In the genomic region with DNA sequence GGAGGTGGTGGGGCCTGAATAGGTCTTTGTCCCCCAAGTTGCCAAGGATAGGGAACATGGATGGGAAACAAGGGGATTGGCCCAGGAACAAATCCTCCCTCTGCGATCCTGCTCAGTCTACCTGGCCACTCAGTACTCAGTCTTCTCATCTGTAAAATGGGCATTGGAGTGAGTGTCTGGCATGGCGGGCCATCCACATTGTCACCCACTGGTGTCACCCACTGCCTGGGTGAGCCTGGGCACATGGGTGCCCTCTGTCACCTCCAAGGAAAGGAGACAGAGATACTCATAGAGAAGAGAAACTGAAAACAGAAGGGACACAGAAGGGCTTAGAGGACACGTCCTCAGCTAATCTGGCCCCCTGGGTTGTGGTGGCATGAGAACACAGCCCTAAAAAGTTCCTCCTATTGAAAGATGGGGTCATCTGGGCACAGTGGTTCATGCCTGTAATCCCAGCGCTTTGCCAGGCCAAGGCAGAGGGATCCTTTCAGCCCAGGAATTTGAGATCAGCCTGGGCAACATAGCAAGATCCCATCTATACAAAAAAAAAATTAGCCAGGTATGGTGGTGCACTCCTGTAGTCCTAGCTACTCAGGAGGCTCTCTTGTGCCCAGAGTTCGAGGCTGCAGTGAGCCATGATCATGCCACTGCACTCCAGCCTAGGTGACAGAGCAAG, we compare ENCODE assay signal across 20 cellular contexts. TPM values are rescaled to one million over a fixed set of nuclear protein-coding genes. Genes with fewer than 3 reads are reported as not detected.
DNase-seq lines count a peak whose midpoint lies in the region; ATAC-seq, FAIRE-seq and TF ChIP-seq lines count a peak whose summit lies in the region.
"Had no signal": no experiment of that assay in that cellular context is flagged by ENCODE, and none has a peak within 500 bp of the region (broad histone marks: within the 10 kb centered on the region; RNA-seq: fewer than 3 reads in every experiment).

No MANE protein-coding gene starts in this region.

- peaks cover 15% of the 10 kb centered on the region for H3K36me3 Mint-ChIP-seq in chondrocyte (ENCODE audit: low read depth)
- H3K36me3 Mint-ChIP-seq: IgD-negative memory B cell had no signal

- 98% methylated on average over 4 of the region's 5 CpGs for WGBS in HepG2 (ENCODE audit: low lambda C conversion rate)
- WGBS in right lobe of liver (ENCODE audit: insufficient coverage, low coverage, low lambda C conversion rate, missing lambda C conversion rate): 82% methylated on average over 4 of the region's 5 CpGs
- WGBS in GM12878 (ENCODE audit: insufficient coverage, insufficient replicate concordance, low lambda C conversion rate, missing lambda C conversion rate): 66% methylated on average over 5 of the region's 5 CpGs

- no peak for TF ChIP-seq RAD21 in HepG2 (CRISPR knock-in tag; IDR thresholded peaks at IDR 0.05)
- TF ChIP-seq RAD21 in GM12878 (IDR thresholded peaks at IDR 0.05; ENCODE audit: insufficient read depth, low read depth, low read length): no peak

- H3K27ac ChIP-seq in HepG2 (ENCODE audit: extremely low read length, insufficient read depth, low read length) (no peak overlapping the region), right lobe of liver (no peak overlapping the region), OCI-LY3 (ENCODE audit: low read length) (no peak overlapping the region), GM12878 (ENCODE audit: control insufficient read depth, insufficient read depth) (no peak overlapping the region)

- H3K36me3 ChIP-seq in HepG2 (replicated peaks in 1 of 2; ENCODE audit: control insufficient read depth in 1 of 2, insufficient read depth in 2 of 2, low read length in 2 of 2): peaks cover 0 to 4% of the 10 kb centered on the region in 2 experiments; a peak in 1 of 5 replicates
- no peaks in the 10 kb centered on the region for H3K36me3 ChIP-seq in right lobe of liver
- no peaks in the 10 kb centered on the region for H3K36me3 ChIP-seq in OCI-LY3 (replicated peaks; ENCODE audit: low read depth, low read length)
- H3K36me3 ChIP-seq in GM12878 (ENCODE audit: control insufficient read depth in 2 of 2, insufficient read depth in 2 of 2, low read length in 1 of 2): no peaks in the 10 kb centered on the region

- peaks cover 19% of the 10 kb centered on the region for H3K4me1 Mint-ChIP-seq in chondrocyte (ENCODE audit: low read depth)

- RAD21 ChIA-PET in GM12878 (lab: Charles Lee; ENCODE audit: unreplicated experiment): interaction anchor here (0.9 to 4.3 kb wide), 6 partner anchors 9 to 39 kb away, joined by 3 to 23 read pairs (median 4); no protein-coding TSS in a partner anchor

- H3K4me2 ChIP-seq in HepG2 (ENCODE audit: low read depth, low read length) (no peak overlapping the region), OCI-LY3 (ENCODE audit: low read length) (peak overlapping the region; percentile 46), GM12878 (ENCODE audit: control insufficient read depth, insufficient read depth) (no peak overlapping the region)

- no peaks in the 10 kb centered on the region for H3K27me3 Mint-ChIP-seq in chondrocyte (ENCODE audit: low read depth)

- peaks cover 13% of the 10 kb centered on the region; the same call in 1 of the 2 replicates for H3K9me3 ChIP-seq in HepG2 (ENCODE audit: low read length)
- H3K9me3 ChIP-seq in right lobe of liver: no peaks in the 10 kb centered on the region
- H3K9me3 ChIP-seq in OCI-LY3 (ENCODE audit: insufficient read depth, low read length): no peaks in the 10 kb centered on the region
- peaks cover 2% of the 10 kb centered on the region; the same call in 1 of the 3 replicates for H3K9me3 ChIP-seq in GM12878 (replicated peaks; ENCODE audit: control insufficient read depth, insufficient read depth, low read length)

- FAIRE-seq in HepG2 (lab: Jason Lieb, UNC): no peak
- FAIRE-seq in GM12878 (lab: Jason Lieb, UNC): no peak
- FAIRE-seq: H1 had no signal

- H3K4me3 ChIP-seq in HepG2 (replicated peaks in 1 of 3; ENCODE audit: insufficient read depth in 1 of 3, low read depth in 2 of 3, low read length in 3 of 3): no peak overlapping the region
- H3K4me3 ChIP-seq in right lobe of liver: no peak overlapping the region
- no peak overlapping the region for H3K4me3 ChIP-seq in OCI-LY3 (ENCODE audit: low read length)
- H3K4me3 ChIP-seq in GM12878: no peak overlapping the region

- TF ChIP-seq EP300 in HepG2 (IDR thresholded peaks at IDR 0.05; ENCODE audit: low read depth in 2 of 2, low read length in 2 of 2) (no peak), HepG2 (CRISPR knock-in tag; IDR thresholded peaks at IDR 0.05; ENCODE audit: borderline replicate concordance) (no peak), GM12878 (IDR thresholded peaks at IDR 0.05; ENCODE audit: borderline replicate concordance in 1 of 2, control insufficient read depth in 1 of 2, low read depth in 2 of 2, low read length in 2 of 2) (no peak)

- POLR2A ChIA-PET in HepG2 (lab: Yijun Ruan, JAX) (interaction anchor here (0.8 to 1.1 kb wide), 2 partner anchors 10 to 27 kb away, joined by 3 to 6 read pairs; no protein-coding TSS in a partner anchor), GM12878 (lab: Charles Lee) (interaction anchor here (0.8 to 1.2 kb wide), 2 partner anchors 20 to 38 kb away, joined by 4 to 5 read pairs; no protein-coding TSS in a partner anchor)

- in situ Hi-C loops in HepG2 (cut with HindIII; ENCODE audit: extremely low pct_ligation_motif_present, low pct_unique_long_range_greater_than_20kb) (no loop called here), GM12878 (cut with MboI) (no loop called here)

- SMC1A ChIA-PET in GM12878 (lab: Charles Lee; ENCODE audit: uncharacterized antibody, unreplicated experiment): interaction anchor here (1.0 to 2.4 kb wide), 4 partner anchors 14 to 200 kb away, joined by 3 to 10 read pairs (median 6); no protein-coding TSS in a partner anchor

- no peak for TF ChIP-seq POLR2A in HepG2 (IDR thresholded peaks at IDR 0.05; ENCODE audit: insufficient read depth in 1 of 2, low read depth in 2 of 2, low read length in 2 of 2)
- TF ChIP-seq POLR2A in right lobe of liver (IDR thresholded peaks at IDR 0.05): no peak
- TF ChIP-seq POLR2A in GM12878 (IDR thresholded peaks at IDR 0.05; ENCODE audit: low read depth, low read length): no peak

- ATAC-seq in HepG2: no peak
- ATAC-seq in right lobe of liver: no peak
- ATAC-seq in GM12878: peak; percentile 78
- ATAC-seq: HCT116, PC-3 had no signal

- H3K4me1 ChIP-seq in HepG2 (ENCODE audit: insufficient read depth, low read length) (peaks cover 58% of the 10 kb centered on the region), right lobe of liver (no peaks in the 10 kb centered on the region), OCI-LY3 (ENCODE audit: low read length) (peaks cover 11% of the 10 kb centered on the region), GM12878 (ENCODE audit: control insufficient read depth, insufficient read depth, low read length) (peaks cover 10% of the 10 kb centered on the region)

- H3K27me3 ChIP-seq in HepG2 (ENCODE audit: control insufficient read depth in 1 of 2, insufficient read depth in 2 of 2, low read length in 2 of 2): no peaks in the 10 kb centered on the region
- H3K27me3 ChIP-seq in right lobe of liver: no peaks in the 10 kb centered on the region
- peaks cover 23% of the 10 kb centered on the region for H3K27me3 ChIP-seq in OCI-LY3 (ENCODE audit: low read depth, low read length)
- H3K27me3 ChIP-seq in GM12878 (replicated peaks in 1 of 2; ENCODE audit: control insufficient read depth in 2 of 2, insufficient read depth in 2 of 2, low read length in 1 of 2): peaks cover 1 to 4% of the 10 kb centered on the region in 2 experiments; a peak in 2 of 4 replicates

- CTCF ChIA-PET in HepG2 (lab: Yijun Ruan, JAX; ENCODE audit: low intra/inter-chr PET ratio, low total read pairs): no interaction called here
- CTCF ChIA-PET in GM12878 (lab: Yijun Ruan, JAX): interaction anchor here (0.7 to 2.6 kb wide), 8 partner anchors 14 to 196 kb away, joined by 3 to 12 read pairs (median 4); no protein-coding TSS in a partner anchor

- H3K9ac ChIP-seq in HepG2 (ENCODE audit: insufficient read depth, low read depth, low read length): no peak overlapping the region
- no peak overlapping the region for H3K9ac ChIP-seq in OCI-LY3 (ENCODE audit: low read length)
- no peak overlapping the region for H3K9ac ChIP-seq in GM12878 (ENCODE audit: control insufficient read depth, insufficient read depth, low read length)

- no peak for DNase-seq in HepG2 (ENCODE audit: low spot score)
- DNase-seq in right lobe of liver: no peak
- DNase-seq in GM12878 (ENCODE audit: low read depth, low spot score): no peak
- DNase-seq in HuH-7.5 (ENCODE audit: low spot score): no peak
- DNase-seq in chondrocyte (ENCODE audit: low spot score): no peak
- DNase-seq in DMS 273 (lab: John Stamatoyannopoulos, UW; ENCODE audit: unreplicated experiment): no peak
- DNase-seq: NCI-H1092 treated with DMSO at 0.1 percent for 48 hours, NCI-H1436, NCI-H187, NCI-H2081 treated with DMSO at 0.1 percent for 48 hours, NCI-H2171, NCI-H226, NCI-H510A, NCI-H69, PC-3, SHP77 had no signal

- BruUV-seq in HepG2 (replicated peaks; lab: Mats Ljungman, UMichigan) (no TSS peak), GM12878 (replicated peaks; lab: Mats Ljungman, UMichigan) (no TSS peak)

- H2AFZ ChIP-seq in HepG2 (ENCODE audit: low read length): no peak overlapping the region
- H2AFZ ChIP-seq in OCI-LY3 (ENCODE audit: low read depth, low read length): no peak overlapping the region
- no peak overlapping the region for H2AFZ ChIP-seq in GM12878 (ENCODE audit: control insufficient read depth, low read depth, low read length)

- H3K4me3 Mint-ChIP-seq in chondrocyte (ENCODE audit: unreplicated experiment): no peak overlapping the region

- intact Hi-C loops in HepG2 (cut with micrococcal nuclease; ENCODE audit: unreplicated experiment): no loop called here
- intact Hi-C loops in right lobe of liver (cut with DNase I): no loop called here
- intact Hi-C loops in GM12878 (cut with micrococcal nuclease; ENCODE audit: unreplicated experiment): no loop called here

- no peak overlapping the region for H3K27ac Mint-ChIP-seq in chondrocyte (ENCODE audit: unreplicated experiment)

- peaks cover 5% of the 10 kb centered on the region for H3K9me3 Mint-ChIP-seq in chondrocyte (ENCODE audit: low read depth)

- TF ChIP-seq CTCF in HepG2 (CRISPR knock-in tag; IDR thresholded peaks at IDR 0.05) (no peak), right lobe of liver (IDR thresholded peaks at IDR 0.05) (no peak), OCI-LY3 (IDR thresholded peaks at IDR 0.05; ENCODE audit: low read depth, low read length) (no peak), GM12878 (IDR thresholded peaks at IDR 0.05 in 2 of 3, conservative IDR thresholded peaks at IDR 0.05 in 1 of 3; ENCODE audit: control insufficient read depth in 2 of 3, extremely low read depth in 1 of 3, insufficient read depth in 1 of 3, low read depth in 3 of 3, low read length in 3 of 3) (no peak), chondrocyte (IDR thresholded peaks at IDR 0.05) (no peak)

- H3K79me2 ChIP-seq in HepG2 (ENCODE audit: insufficient read depth, low read length) (peaks cover 4% of the 10 kb centered on the region), OCI-LY3 (ENCODE audit: low read length) (no peaks in the 10 kb centered on the region), GM12878 (ENCODE audit: control insufficient read depth, insufficient read depth, low read length) (no peaks in the 10 kb centered on the region)

- peaks cover 14% of the 10 kb centered on the region; the same call in 1 of the 2 replicates for H4K20me1 ChIP-seq in HepG2 (ENCODE audit: insufficient read depth, low read length)
- no peaks in the 10 kb centered on the region for H4K20me1 ChIP-seq in OCI-LY3 (ENCODE audit: insufficient read depth, low read length)
- no peaks in the 10 kb centered on the region for H4K20me1 ChIP-seq in GM12878 (ENCODE audit: control insufficient read depth, insufficient read depth)

RNA-seq across cellular contexts. Expression of gene TNRC18, which starts 12.5 kb away (rescaled TPM):
- 12.8 and 17.4 TPM in 2 replicates for total RNA-seq in HepG2 (2016; rRNA removed; fragmentation: Illumina TruSeq; extraction: Trizol)
- total RNA-seq in HepG2 (2016; cell fraction: cytosol; rRNA removed; fragmentation: Illumina TruSeq; extraction: Trizol; ENCODE audit: low read depth): 4.9 and 7.1 TPM in 2 replicates
- 12.8 and 21.5 TPM in 2 replicates for total RNA-seq in HepG2 (2016; cell fraction: insoluble cytoplasmic fraction; rRNA removed; fragmentation: Illumina TruSeq; extraction: Trizol)
- 4.9 and 5.6 TPM in 2 replicates for total RNA-seq in HepG2 (2016; cell fraction: membrane; rRNA removed; fragmentation: Illumina TruSeq; extraction: Trizol)
- 28.3 and 34.0 TPM in 2 replicates for total RNA-seq in HepG2 (2016; cell fraction: nucleus; rRNA removed; fragmentation: Illumina TruSeq; extraction: Trizol)
- 10.9 and 11.7 TPM in 2 replicates for polyA plus RNA-seq in HepG2 (2011; rRNA removed)
- polyA plus RNA-seq in HepG2 (2011; cell fraction: cytosol; rRNA removed): 8.6 and 11.8 TPM in 2 replicates
- 65.7 and 102 TPM in 2 replicates for polyA plus RNA-seq in HepG2 (2011; cell fraction: nucleus; rRNA removed)
- 40.6 and 53.7 TPM in 2 replicates for polyA plus RNA-seq in HepG2 (2012)
- polyA plus RNA-seq in HepG2 (2016; cell fraction: cytosol; fragmentation: Illumina TruSeq; extraction: Trizol; ENCODE audit: low read depth): 0.71 and 1.3 TPM in 2 replicates
- 16.6 and 19.8 TPM in 2 replicates for polyA plus RNA-seq in HepG2 (2016; cell fraction: insoluble cytoplasmic fraction; fragmentation: Illumina TruSeq; extraction: Trizol; ENCODE audit: low read depth)
- polyA plus RNA-seq in HepG2 (2016; cell fraction: membrane; fragmentation: Illumina TruSeq; extraction: Trizol; ENCODE audit: low read depth): 0.82 and 1.2 TPM in 2 replicates
- polyA plus RNA-seq in HepG2 (2016; cell fraction: nucleus; fragmentation: Illumina TruSeq; extraction: Trizol; ENCODE audit: insufficient read depth, low read depth): 58.8 and 59.2 TPM in 2 replicates
- polyA minus RNA-seq in HepG2 (2011; rRNA and poly(A)+ RNA removed; ENCODE audit: low replicate concordance): 11.2 and 51.4 TPM in 2 replicates
- polyA minus RNA-seq in HepG2 (2011; cell fraction: cytosol; rRNA and poly(A)+ RNA removed): 44.7 and 49.3 TPM in 2 replicates
- 49.2 and 54.8 TPM in 2 replicates for polyA minus RNA-seq in HepG2 (2011; cell fraction: nucleus; rRNA and poly(A)+ RNA removed)
- 10 to 100 TPM; 27.0 to 36.9 (median 30.5) TPM for total RNA-seq in right lobe of liver
- total RNA-seq in GM12878 (2013; cell fraction: nucleolus; rRNA removed): 38.2 and 49.8 TPM in 2 replicates
- 6.5 and 6.8 TPM in 2 replicates for total RNA-seq in GM12878 (2014; rRNA removed)
- 10.6 and 11.5 TPM in 2 replicates for total RNA-seq in GM12878 (2014; rRNA removed; fragmentation: Illumina TruSeq; extraction: Trizol)
- total RNA-seq in GM12878 (2021): 31.3 and 31.7 TPM in 2 replicates
- 7.4 TPM for polyA plus RNA-seq in GM12878 (2011; ENCODE audit: low read depth)
- 3.9 and 4.0 TPM in 2 replicates for polyA plus RNA-seq in GM12878 (2011; rRNA removed)
- polyA plus RNA-seq in GM12878 (2011; cell fraction: cytosol; rRNA removed): 5.7 and 7.9 TPM in 2 replicates
- 13.3 and 22.8 TPM in 2 replicates for polyA plus RNA-seq in GM12878 (2011; cell fraction: nucleus; rRNA removed)
- 13.4 and 15.7 TPM in 2 replicates for polyA plus RNA-seq in GM12878 (2012)
- polyA plus RNA-seq in GM12878 (2014; fragmentation: Illumina TruSeq; extraction: Trizol): 10.3 and 18.2 TPM in 2 replicates
- polyA plus RNA-seq in GM12878 (2014; fragmentation: Nextera tagmentation; extraction: Ambion mirVana): under 1 TPM; 0.02 to 0.10 TPM
- 13.7 and 17.2 TPM in 2 replicates for polyA plus RNA-seq in GM12878 (2014; rRNA removed)
- polyA plus RNA-seq in GM12878 (2016; fragmentation: Nextera tagmentation; extraction: Ambion mirVana): 1 to 10 TPM; 1.0 to 1.2 TPM
- 10.2 and 17.6 TPM in 2 replicates for polyA minus RNA-seq in GM12878 (2011; rRNA and poly(A)+ RNA removed)
- polyA minus RNA-seq in GM12878 (2011; cell fraction: cytosol; rRNA and poly(A)+ RNA removed): 12.0 and 17.7 TPM in 2 replicates
- 10.3 and 17.7 TPM in 2 replicates for polyA minus RNA-seq in GM12878 (2011; cell fraction: nucleus; rRNA and poly(A)+ RNA removed)
- 95.4 to 137 TPM (median 101 TPM) in 3 replicates for total RNA-seq in chondrocyte

Comparison
In these comparisons a context has a peak if more than half of its experiments do, and no peak if none do; other contexts are left out.
1. Of the 75 proteins assayed by ChIP-seq in both HepG2 and GM12878: peak only in HepG2: none; only in GM12878: DPF2, IKZF1 and NR2F1; in both: none; in neither: 72.